Comparison of ENCODE assay signal across 23 cellular contexts in genomic region chr1:95286479-95286878, GRCh38. TPM values are rescaled to one million over a fixed set of nuclear protein-coding genes. Genes with fewer than 3 reads are reported as not detected.
DNase-seq lines count a peak whose midpoint lies in the region; FAIRE-seq and TF ChIP-seq lines count a peak whose summit lies in the region.
"Had no signal": no experiment of that assay in that cellular context is flagged by ENCODE, and none has a peak within 500 bp of the region (broad histone marks: within the 10 kb centered on the region; RNA-seq: fewer than 3 reads in every experiment).

No MANE protein-coding gene starts in this region.

- no peak overlapping the region for H3K9ac ChIP-seq in endodermal cell (ENCODE audit: extremely low read depth, low read length, poor library complexity, severe bottlenecking)

- H3K9me3 ChIP-seq in endodermal cell (ENCODE audit: control insufficient read depth, low read length) (no peaks in the 10 kb centered on the region), tibial nerve (no peaks in the 10 kb centered on the region)
- H3K9me3 ChIP-seq: Caco-2, gastrocnemius medialis, uterus had no signal

- no peak overlapping the region for H3K4me3 Mint-ChIP-seq in endodermal cell
- H3K4me3 Mint-ChIP-seq: activated CD4-positive, alpha-beta T cell treated with anti-CD3 and anti-CD28 coated beads, Interleukin-2, amount 10 ng/mL, durations not matched to agents 24 days and 14 days; B cell; neural crest cell had no signal

- H3K36me3 Mint-ChIP-seq in endodermal cell (ENCODE audit: low read depth) = no peaks in the 10 kb centered on the region

- H3K9me3 Mint-ChIP-seq in endodermal cell = no peaks in the 10 kb centered on the region
- H3K9me3 Mint-ChIP-seq: activated CD4-positive, alpha-beta T cell treated with anti-CD3 and anti-CD28 coated beads, Interleukin-2, amount 10 ng/mL, durations not matched to agents 24 days and 14 days; neural crest cell had no signal

- H3K4me3 ChIP-seq in endodermal cell (ENCODE audit: low read length) = no peak overlapping the region
- no peak overlapping the region for H3K4me3 ChIP-seq in tibial nerve
- H3K4me3 ChIP-seq: cardiac muscle cell, dorsolateral prefrontal cortex, gastrocnemius medialis, uterus had no signal

- peak; percentile 8 for DNase-seq in NCI-H510A treated with DMSO at 0.1 percent for 48 hours (lab: John Stamatoyannopoulos, UW)
- no peak for DNase-seq in NCI-H510A (lab: John Stamatoyannopoulos, UW)
- peak; percentile 42 for DNase-seq in NCI-H345 (lab: John Stamatoyannopoulos, UW)
- peak; percentile 68 for DNase-seq in endodermal cell
- peak; percentile 15 for DNase-seq in retina
- DNase-seq in NCI-H1048 (lab: John Stamatoyannopoulos, UW) = no peak
- DNase-seq in tibial nerve (ENCODE audit: low spot score in 2 of 2) = no peak
- DNase-seq in GM12891 (ENCODE audit: insufficient read length, low spot score) = no peak
- DNase-seq: activated CD4-positive, alpha-beta T cell treated with anti-CD3 and anti-CD28 coated beads, Interleukin-2, amount 10 ng/mL, durations not matched to agents 24 days and 14 days; activated CD8-positive, alpha-beta memory T cell treated with anti-CD3 and anti-CD28 coated beads, Interleukin-2, amount 50 U/mL, for 4 hours; activated effector memory CD4-positive, alpha-beta T cell treated with anti-CD3 and anti-CD28 coated beads, Interleukin-2, amount 50 U/mL, for 16 hours; Caco-2; dorsolateral prefrontal cortex; gastrocnemius medialis; left cardiac atrium; NCI-H226; stimulated activated CD8-positive, alpha-beta memory T cell treated with anti-CD3 and anti-CD28 coated beads, Interleukin-4, amount 100 ng/mL, for 48 hours; uterus had no signal

- no peaks in the 10 kb centered on the region for H3K36me3 ChIP-seq in endodermal cell (ENCODE audit: control insufficient read depth, insufficient read depth, low read length)
- H3K36me3 ChIP-seq in tibial nerve = no peaks in the 10 kb centered on the region
- H3K36me3 ChIP-seq: cardiac muscle cell, gastrocnemius medialis, uterus had no signal

- H3K27ac ChIP-seq in endodermal cell (ENCODE audit: low read depth, low read length) (no peak overlapping the region), tibial nerve (no peak overlapping the region)
- H3K27ac ChIP-seq: cardiac muscle cell, dorsolateral prefrontal cortex, gastrocnemius medialis, HL-60, uterus had no signal

- no peaks in the 10 kb centered on the region for H3K27me3 ChIP-seq in endodermal cell (ENCODE audit: control insufficient read depth, insufficient read depth, low read length, poor library complexity, severe bottlenecking)
- no peaks in the 10 kb centered on the region for H3K27me3 ChIP-seq in tibial nerve
- H3K27me3 ChIP-seq: cardiac muscle cell, dorsolateral prefrontal cortex, gastrocnemius medialis, uterus had no signal

- WGBS in endodermal cell (ENCODE audit: insufficient coverage in 1 of 2, insufficient read length in 1 of 2), 2 experiments = 49 to 70% methylated on average over 4 of the region's 5 CpGs
- 54 to 55% methylated on average over 5 of the region's 5 CpGs for WGBS in tibial nerve, 2 donors

- no peak overlapping the region for H3K27ac Mint-ChIP-seq in endodermal cell
- H3K27ac Mint-ChIP-seq: activated CD4-positive, alpha-beta T cell treated with anti-CD3 and anti-CD28 coated beads, Interleukin-2, amount 10 ng/mL, durations not matched to agents 24 days and 14 days; B cell had no signal

- no peak for TF ChIP-seq POLR2A in tibial nerve (IDR thresholded peaks at IDR 0.05)
- no peak for TF ChIP-seq POLR2A in GM12891 (IDR thresholded peaks at IDR 0.05; ENCODE audit: low read depth, low read length)

- TF ChIP-seq CTCF in endodermal cell (conservative IDR thresholded peaks at IDR 0.05) = no peak
- TF ChIP-seq CTCF in tibial nerve (IDR thresholded peaks at IDR 0.05) = no peak

- H3K27me3 Mint-ChIP-seq in endodermal cell (ENCODE audit: insufficient read depth) = no peaks in the 10 kb centered on the region
- H3K27me3 Mint-ChIP-seq: activated CD4-positive, alpha-beta T cell treated with anti-CD3 and anti-CD28 coated beads, Interleukin-2, amount 10 ng/mL, durations not matched to agents 24 days and 14 days had no signal

- H3K4me1 ChIP-seq in endodermal cell (ENCODE audit: control insufficient read depth, insufficient read depth, low read length) (no peaks in the 10 kb centered on the region), tibial nerve (no peaks in the 10 kb centered on the region)
- H3K4me1 ChIP-seq: gastrocnemius medialis, uterus had no signal

- FAIRE-seq in GM12891 (lab: Jason Lieb, UNC) = no peak
- FAIRE-seq: G401.6 had no signal

- no peak for TF ChIP-seq EP300 in tibial nerve (IDR thresholded peaks at IDR 0.05)

- H3K4me1 Mint-ChIP-seq in endodermal cell = peaks cover 27% of the 10 kb centered on the region
- H3K4me1 Mint-ChIP-seq: activated CD4-positive, alpha-beta T cell treated with anti-CD3 and anti-CD28 coated beads, Interleukin-2, amount 10 ng/mL, durations not matched to agents 24 days and 14 days; B cell; neural crest cell had no signal

TF ChIP-seq in GM12891, 5 proteins besides CTCF, POLR2A, EP300 and RAD21:
- no peak for TF ChIP-seq TAF1 (IDR thresholded peaks at IDR 0.05; ENCODE audit: low read depth, low read length)
- TF ChIP-seq SPI1 (IDR thresholded peaks at IDR 0.05; ENCODE audit: low read depth, low read length) = no peak
- no peak for TF ChIP-seq POU2F2 (IDR thresholded peaks at IDR 0.05; ENCODE audit: low read depth, low read length)
- TF ChIP-seq PAX5 (IDR thresholded peaks at IDR 0.05; ENCODE audit: insufficient read depth, low read length, severe bottlenecking) = no peak
- TF ChIP-seq POLR2AphosphoS5 (IDR thresholded peaks at IDR 0.05; ENCODE audit: low read depth, low read length) = no peak

RNA-seq across cellular contexts. Expression of gene RWDD3, which starts 52.5 kb away (rescaled TPM):
- total RNA-seq in endodermal cell (10 to 100 TPM; 35.5 to 37.1 TPM), tibial nerve (10 to 100 TPM in 3 of 4 donors, 1 to 10 TPM in 1; 8.4 to 20.5 (median 15.4) TPM)
- polyA plus RNA-seq in endodermal cell (2013, experiment 1 of 2) = 21.7 TPM
- polyA plus RNA-seq in endodermal cell (2013, experiment 2 of 2) = 20.2 TPM
- polyA plus RNA-seq in GM12891 (2012; ENCODE audit: low read depth, missing spikeins) = 10.4 TPM

Comparison
In these comparisons a context has a peak if more than half of its experiments do, and no peak if none do; other contexts are left out.
1. DNase-seq: peak in NCI-H510A treated with DMSO at 0.1 percent for 48 hours (single experiment), NCI-H345 (single experiment), endodermal cell (single experiment) and retina (single experiment); none in NCI-H510A (single experiment), NCI-H1048 (single experiment), tibial nerve (0 of 2) and GM12891 (single experiment).